In genomic region chr10:132101529-132101928, GRCh38 we compare ENCODE assay signal across 16 cellular contexts. TPM values are rescaled to one million over a fixed set of nuclear protein-coding genes. Genes with fewer than 3 reads are reported as not detected.
DNase-seq lines count a peak whose midpoint lies in the region; ATAC-seq, FAIRE-seq and TF ChIP-seq lines count a peak whose summit lies in the region.
"Had no signal": no experiment of that assay in that cellular context is flagged by ENCODE, and none has a peak within 500 bp of the region (broad histone marks: within the 10 kb centered on the region; RNA-seq: fewer than 3 reads in every experiment).

No MANE protein-coding gene starts in this region.

- no peak overlapping the region for H4K91ac ChIP-seq in H1 (replicated peaks; ENCODE audit: insufficient read length, low read length)

- intact Hi-C loops in posterior cingulate gyrus (cut with DNase I): no loop called here

- CTCF ChIA-PET in GM10248 (lab: Yijun Ruan, JAX): interaction anchor here (1.5 kb wide), 1 partner anchor 9 kb away, joined by 3 read pairs; no protein-coding TSS in a partner anchor
- CTCF ChIA-PET in H1 (lab: Charles Lee; ENCODE audit: partially characterized antibody): interaction anchor here (0.8 to 4.1 kb wide), 11 partner anchors 9 to 61 kb away, joined by 3 to 19 read pairs (median 4); no protein-coding TSS in a partner anchor

- POLR2A ChIA-PET in GM10248 (lab: Yijun Ruan, JAX): no interaction called here
- POLR2A ChIA-PET in H1 (lab: Charles Lee; ENCODE audit: partially characterized antibody): interaction anchor here (0.7 kb wide), 1 partner anchor 21 kb away, joined by 4 read pairs; no protein-coding TSS in a partner anchor

- H2BK120ac ChIP-seq in H1 (replicated peaks; ENCODE audit: low read depth, low read length): no peak overlapping the region

- no peak overlapping the region for H2BK5ac ChIP-seq in H1 (ENCODE audit: low read depth, low read length)

- peak; percentile 34 to 59; a peak in 3 of 4 replicates for TF ChIP-seq RAD21 in H1 (IDR thresholded peaks at IDR 0.05 in 1 of 2, conservative IDR thresholded peaks at IDR 0.05 in 1 of 2; ENCODE audit: low read depth in 2 of 2, low read length in 2 of 2)

- no peak overlapping the region for H3K4me2 ChIP-seq in H1 (ENCODE audit: insufficient read depth in 1 of 2, low read depth in 2 of 2, low read length in 2 of 2)

- no peak overlapping the region for H3K14ac ChIP-seq in H1 (ENCODE audit: insufficient read length)

- H3K36me3 ChIP-seq in H1 (ENCODE audit: control insufficient read depth in 2 of 4, insufficient read depth in 4 of 4, low read length in 3 of 4): no peaks in the 10 kb centered on the region
- H3K36me3 ChIP-seq: heart left ventricle, pancreas had no signal

- H4K5ac ChIP-seq in H1 (ENCODE audit: insufficient read length, low read depth, low read length): no peak overlapping the region

- H2BK12ac ChIP-seq in H1 (ENCODE audit: low read depth, low read length): no peak overlapping the region

- H3K23me2 ChIP-seq in H1 (ENCODE audit: low read depth, low read length): no peaks in the 10 kb centered on the region

- no peak overlapping the region for H3K23ac ChIP-seq in H1 (ENCODE audit: insufficient read length)

- no peak overlapping the region for H3K18ac ChIP-seq in H1 (ENCODE audit: extremely low read depth, low read length)

- no peak for TF ChIP-seq POLR2A in H1 (IDR thresholded peaks at IDR 0.05; ENCODE audit: control extremely low read depth in 1 of 2, low read depth in 2 of 2, low read length in 2 of 2)

- TF ChIP-seq CTCF in GM10248 (IDR thresholded peaks at IDR 0.05; ENCODE audit: control extremely low read depth, extremely low read depth, low read depth, missing control alignments) (peak; percentile 19), LNCaP clone FGC (IDR thresholded peaks at IDR 0.05; ENCODE audit: control insufficient read depth, extremely low read depth, insufficient read depth) (peak; percentile 19; the same call in 1 of the 2 replicates), H1 (IDR thresholded peaks at IDR 0.05; ENCODE audit: control extremely low read depth in 1 of 3, insufficient read depth in 1 of 3, low read depth in 1 of 3, low read length in 3 of 3) (peak; percentile 33 to 49 (median 37); a peak in 3 of 4 replicates)

- H3K9me3 ChIP-seq in H1 (ENCODE audit: insufficient read depth in 2 of 2, low read depth in 1 of 2, low read length in 1 of 2): no peaks in the 10 kb centered on the region
- H3K9me3 ChIP-seq: heart left ventricle, pancreas had no signal

- no peak for DNase-seq in GM10248 (ENCODE audit: extremely low spot score)
- no peak for DNase-seq in LNCaP clone FGC (ENCODE audit: low read depth)
- peak in 1 of 2 experiments; percentile 50 for DNase-seq in H1 (ENCODE audit: low read depth in 1 of 2, low spot score in 2 of 2)
- peak in 6 of 10 donors; percentile 50 to 94 (median 72) for DNase-seq in posterior cingulate gyrus
- no peak for DNase-seq in NCI-H82 (lab: John Stamatoyannopoulos, UW)
- DNase-seq in midbrain (lab: John Stamatoyannopoulos, UW): no peak
- DNase-seq: activated CD8-positive, alpha-beta T cell treated with anti-CD3 and anti-CD28 coated beads for 36 hours; CD4-positive, CD25-positive, alpha-beta regulatory T cell; erythroblast; kidney glomerular epithelial cell; pancreas had no signal

- H3K4me3 ChIP-seq in LNCaP clone FGC (ENCODE audit: low read depth, low read length): no peak overlapping the region
- no peak overlapping the region for H3K4me3 ChIP-seq in H1 (ENCODE audit: extremely low read depth in 1 of 4, insufficient read depth in 2 of 4, low read depth in 3 of 4, low read length in 4 of 4)
- H3K4me3 ChIP-seq: heart left ventricle, pancreas, SK-N-MC had no signal

- H3K4ac ChIP-seq in H1 (replicated peaks; ENCODE audit: insufficient read length, low read depth, low read length): no peak overlapping the region

- WGBS in H1 (ENCODE audit: extremely low coverage in 1 of 2, insufficient coverage in 1 of 2, insufficient read length in 1 of 2, insufficient replicate concordance in 2 of 2, low coverage in 1 of 2, low lambda C conversion rate in 2 of 2, missing lambda C conversion rate in 1 of 2), 2 experiments: 85% methylated on average over 10 of the region's 10 CpGs; no CpG with 5 or more reads in 1 of the 2 experiments

- no peaks in the 10 kb centered on the region for H3K27me3 ChIP-seq in H1 (replicated peaks in 1 of 4; ENCODE audit: control insufficient read depth in 3 of 4, extremely low read depth in 1 of 4, insufficient read depth in 3 of 4, low read length in 3 of 4)
- H3K27me3 ChIP-seq: heart left ventricle, pancreas had no signal

- TF ChIP-seq EP300 in H1 (IDR thresholded peaks at IDR 0.05; ENCODE audit: borderline replicate concordance in 1 of 2, low read depth in 2 of 2, low read length in 2 of 2): no peak

- H2BK15ac ChIP-seq in H1 (ENCODE audit: low read length): no peak overlapping the region

- H3K4me1 ChIP-seq in H1 (replicated peaks in 1 of 4; ENCODE audit: control insufficient read depth in 3 of 4, insufficient read depth in 4 of 4, low read length in 3 of 4): no peaks in the 10 kb centered on the region; a peak in 1 of 7 replicates
- H3K4me1 ChIP-seq: pancreas had no signal

- H3K79me1 ChIP-seq in H1 (ENCODE audit: low read depth, low read length): no peaks in the 10 kb centered on the region; the same call in 1 of the 2 replicates

- H3K27ac ChIP-seq in H1 (ENCODE audit: low read depth, low read length): no peak overlapping the region
- H3K27ac ChIP-seq: heart left ventricle, pancreas, SK-N-MC had no signal

- H2BK20ac ChIP-seq in H1 (ENCODE audit: low read length): no peak overlapping the region

- peaks cover 0 to 1% of the 10 kb centered on the region in 2 experiments for H4K20me1 ChIP-seq in H1 (replicated peaks in 1 of 2; ENCODE audit: control insufficient read depth in 1 of 2, insufficient read depth in 2 of 2, low read length in 2 of 2)

- H3K56ac ChIP-seq in H1 (replicated peaks; ENCODE audit: insufficient read length, low read depth, low read length): no peak overlapping the region

- no peak overlapping the region for H3K9ac ChIP-seq in H1 (replicated peaks in 1 of 4; ENCODE audit: extremely low read depth in 1 of 4, low read depth in 3 of 4, low read length in 3 of 4)

- no peak for ATAC-seq in GM19397 (IDR thresholded peaks at IDR 0.05; ENCODE audit: unreplicated experiment)
- ATAC-seq: activated CD8-positive, alpha-beta T cell treated with anti-CD3 and anti-CD28 coated beads for 36 hours; heart left ventricle; pancreas had no signal

- no peak overlapping the region for H4K8ac ChIP-seq in H1 (ENCODE audit: extremely low read depth, insufficient read depth, low read length)

- H3K79me2 ChIP-seq in H1 (ENCODE audit: control insufficient read depth in 1 of 2, insufficient read depth in 2 of 2, low read length in 2 of 2): no peaks in the 10 kb centered on the region

- no peak for FAIRE-seq in H1 (lab: Jason Lieb, UNC)
- FAIRE-seq: colon, pancreas had no signal

- H2AK5ac ChIP-seq in H1 (ENCODE audit: low read depth, low read length): no peak overlapping the region

- H2AFZ ChIP-seq in H1 (ENCODE audit: low read length): no peak overlapping the region

TF ChIP-seq in H1, 55 proteins besides CTCF, POLR2A, EP300 and RAD21:
- TF ChIP-seq KDM5A (IDR thresholded peaks at IDR 0.05; ENCODE audit: low read length) (no peak), NANOG (IDR thresholded peaks at IDR 0.05; ENCODE audit: insufficient read depth, low read depth, low read length, poor library complexity, severe bottlenecking) (no peak), RFX5 (IDR thresholded peaks at IDR 0.05; ENCODE audit: borderline replicate concordance, low read depth, low read length) (no peak), JUN (IDR thresholded peaks at IDR 0.05; ENCODE audit: low read depth, low read length) (no peak), SIRT6 (IDR thresholded peaks at IDR 0.05; ENCODE audit: low read length) (no peak), NRF1 (IDR thresholded peaks at IDR 0.05; ENCODE audit: low read depth, low read length) (no peak), HDAC2 (IDR thresholded peaks at IDR 0.05; ENCODE audit: borderline replicate concordance in 1 of 2, low read depth in 2 of 2, low read length in 2 of 2) (no peak), SP4 (IDR thresholded peaks at IDR 0.05; ENCODE audit: low read length) (no peak), CBX5 (IDR thresholded peaks at IDR 0.05; ENCODE audit: low read depth, low read length) (no peak)

RNA-seq across cellular contexts. Expression of gene JAKMIP3, which starts 35.8 kb away (rescaled TPM):
- total RNA-seq in H1 (2021; fragmentation: NEBNext Ultra II Directional; extraction: Animal tissue kit (Norgen Biotek cat#: 25700)): 0.84 and 0.91 TPM in 2 replicates
- 0.82 and 0.83 TPM in 2 replicates for polyA plus RNA-seq in H1 (2011; rRNA removed)
- polyA plus RNA-seq in H1 (2011; cell fraction: cytosol; rRNA removed): 0.96 TPM
- polyA plus RNA-seq in H1 (2011; cell fraction: nucleus; rRNA removed): 4.0 TPM
- 1.1 to 1.8 TPM (median 1.4 TPM) in 4 replicates for polyA plus RNA-seq in H1 (2012, experiment 1 of 2)
- 0.21 TPM for polyA plus RNA-seq in H1 (2012, experiment 2 of 2)
- polyA plus RNA-seq in H1 (2013, experiment 1 of 2): 0.45 TPM
- polyA plus RNA-seq in H1 (2013, experiment 2 of 2): 0.35 TPM
- polyA minus RNA-seq in H1 (2011; rRNA and poly(A)+ RNA removed): 0.44 and 0.59 TPM in 2 replicates
- polyA minus RNA-seq in H1 (2011; cell fraction: cytosol; rRNA and poly(A)+ RNA removed): 0.44 TPM
- 1.7 TPM for polyA minus RNA-seq in H1 (2011; cell fraction: nucleus; rRNA and poly(A)+ RNA removed)
- total RNA-seq: HT-29 had no signal
- polyA plus RNA-seq: CD4-positive, CD25-positive, alpha-beta regulatory T cell had no signal

Comparison
In these comparisons a context has a peak if more than half of its experiments do, and no peak if none do; other contexts are left out.
1. DNase-seq: peak in posterior cingulate gyrus (6 of 10); none in GM10248 (single experiment), LNCaP clone FGC (single experiment), NCI-H82 (single experiment) and midbrain (single experiment).
2. Peak in every context shown above with its lines, with median percentiles within 50 percentile points of each other: CTCF ChIP-seq.